22 cellular contexts compared by ENCODE assay signal in the genomic region with DNA sequence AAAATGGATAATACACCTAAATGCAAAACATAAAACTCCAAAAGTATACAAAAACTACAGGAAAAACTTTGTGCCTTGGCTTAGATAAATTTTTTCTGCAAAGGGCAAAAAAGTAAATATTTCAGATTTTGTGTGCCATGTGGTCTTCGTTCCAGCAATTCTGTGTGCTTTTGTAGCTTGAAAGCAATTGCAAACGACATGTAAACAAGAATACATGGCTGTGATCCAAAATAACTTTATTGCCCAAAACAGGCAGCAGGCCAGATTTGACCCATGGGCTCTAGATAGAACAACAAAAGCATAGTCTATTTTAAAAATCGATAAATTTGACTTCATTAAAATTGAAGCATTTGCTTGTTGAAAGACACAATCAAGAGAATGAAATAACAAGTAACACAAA.
"Had no signal": no experiment of that assay in that cellular context is flagged by ENCODE, and none has a peak within 500 bp of the region (broad histone marks: within the 10 kb centered on the region; RNA-seq: fewer than 3 reads in every experiment).

No MANE protein-coding gene starts in this region.

- H3K4me3 ChIP-seq: dorsolateral prefrontal cortex, left ventricle myocardium inferior, lower lobe of right lung, prostate gland, right atrium auricular region, sigmoid colon, testis, tibial artery had no signal

- ATAC-seq: left colon; lower lobe of right lung; naive thymus-derived CD8-positive, alpha-beta T cell; stimulated activated memory B cell treated with anti-CD40 and anti-IgM and Interleukin-4, amounts not matched to agents 10 μg/mL and 1 μg/mL and 100 μg/mL, for 72 hours; stimulated activated naive CD8-positive, alpha-beta T cell treated with anti-CD3 and anti-CD28 coated beads, Interleukin-15, Interleukin-2, amounts not matched to agents 100 U/mL and 50 U/mL, for 24 hours had no signal

- DNase-seq: dorsolateral prefrontal cortex; effector CD4-positive, alpha-beta T cell; hypothalamus; immature natural killer cell; islet precursor cell; kidney glomerular epithelial cell; left colon; left ventricle myocardium inferior; lower lobe of right lung; naive thymus-derived CD8-positive, alpha-beta T cell; nephron progenitor cell; nucleus accumbens; sigmoid colon; stimulated activated CD4-positive, alpha-beta T cell treated with anti-CD3 and anti-CD28 coated beads, Interleukin-2, amount 100 ng/mL, for 24 hours; stimulated activated CD4-positive, alpha-beta T cell treated with anti-CD3 and anti-CD28 coated beads, Interleukin-4, amount 100 ng/mL, for 24 hours; stimulated activated naive CD8-positive, alpha-beta T cell treated with anti-CD3 and anti-CD28 coated beads, Interleukin-15, Interleukin-2, amounts not matched to agents 100 U/mL and 50 U/mL, for 24 hours; substantia nigra; testis; tibial artery had no signal
